In the genomic region with DNA sequence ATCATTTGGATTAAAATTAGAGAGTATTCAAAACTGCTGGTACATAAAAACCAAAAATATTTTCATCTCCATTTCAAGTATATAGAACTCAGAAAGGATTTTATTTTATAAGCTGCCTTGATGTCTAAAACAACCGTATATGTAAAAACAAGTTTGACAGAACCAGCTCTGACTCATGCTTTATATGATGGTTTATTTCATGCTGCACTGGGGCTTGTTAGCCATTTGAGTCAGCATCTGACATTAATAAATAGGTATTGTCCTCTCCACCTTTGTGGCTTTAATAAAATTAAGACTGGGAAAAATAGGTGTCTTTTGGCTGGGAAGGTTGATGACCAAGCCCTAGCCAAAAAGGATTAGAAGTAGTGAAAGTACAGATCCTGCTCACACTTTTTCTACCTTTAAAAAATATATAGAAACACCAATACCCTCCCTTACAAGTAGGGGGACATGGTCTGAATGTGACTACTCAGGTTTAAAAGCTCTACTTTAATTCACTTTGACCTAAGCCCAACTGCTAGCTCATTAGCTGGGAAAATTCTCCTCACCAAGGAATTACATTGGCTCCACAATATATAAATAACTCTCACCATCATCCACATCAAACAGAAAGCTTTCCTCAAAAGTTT, we compare ENCODE assay signal across 2 cellular contexts.
TF ChIP-seq lines count a peak whose summit lies in the region.

No MANE protein-coding gene starts in this region.

TF ChIP-seq in GM23338, 12 proteins besides CTCF, POLR2A, EP300 and RAD21 (continued from another document):
- TF ChIP-seq, protein P1, sequence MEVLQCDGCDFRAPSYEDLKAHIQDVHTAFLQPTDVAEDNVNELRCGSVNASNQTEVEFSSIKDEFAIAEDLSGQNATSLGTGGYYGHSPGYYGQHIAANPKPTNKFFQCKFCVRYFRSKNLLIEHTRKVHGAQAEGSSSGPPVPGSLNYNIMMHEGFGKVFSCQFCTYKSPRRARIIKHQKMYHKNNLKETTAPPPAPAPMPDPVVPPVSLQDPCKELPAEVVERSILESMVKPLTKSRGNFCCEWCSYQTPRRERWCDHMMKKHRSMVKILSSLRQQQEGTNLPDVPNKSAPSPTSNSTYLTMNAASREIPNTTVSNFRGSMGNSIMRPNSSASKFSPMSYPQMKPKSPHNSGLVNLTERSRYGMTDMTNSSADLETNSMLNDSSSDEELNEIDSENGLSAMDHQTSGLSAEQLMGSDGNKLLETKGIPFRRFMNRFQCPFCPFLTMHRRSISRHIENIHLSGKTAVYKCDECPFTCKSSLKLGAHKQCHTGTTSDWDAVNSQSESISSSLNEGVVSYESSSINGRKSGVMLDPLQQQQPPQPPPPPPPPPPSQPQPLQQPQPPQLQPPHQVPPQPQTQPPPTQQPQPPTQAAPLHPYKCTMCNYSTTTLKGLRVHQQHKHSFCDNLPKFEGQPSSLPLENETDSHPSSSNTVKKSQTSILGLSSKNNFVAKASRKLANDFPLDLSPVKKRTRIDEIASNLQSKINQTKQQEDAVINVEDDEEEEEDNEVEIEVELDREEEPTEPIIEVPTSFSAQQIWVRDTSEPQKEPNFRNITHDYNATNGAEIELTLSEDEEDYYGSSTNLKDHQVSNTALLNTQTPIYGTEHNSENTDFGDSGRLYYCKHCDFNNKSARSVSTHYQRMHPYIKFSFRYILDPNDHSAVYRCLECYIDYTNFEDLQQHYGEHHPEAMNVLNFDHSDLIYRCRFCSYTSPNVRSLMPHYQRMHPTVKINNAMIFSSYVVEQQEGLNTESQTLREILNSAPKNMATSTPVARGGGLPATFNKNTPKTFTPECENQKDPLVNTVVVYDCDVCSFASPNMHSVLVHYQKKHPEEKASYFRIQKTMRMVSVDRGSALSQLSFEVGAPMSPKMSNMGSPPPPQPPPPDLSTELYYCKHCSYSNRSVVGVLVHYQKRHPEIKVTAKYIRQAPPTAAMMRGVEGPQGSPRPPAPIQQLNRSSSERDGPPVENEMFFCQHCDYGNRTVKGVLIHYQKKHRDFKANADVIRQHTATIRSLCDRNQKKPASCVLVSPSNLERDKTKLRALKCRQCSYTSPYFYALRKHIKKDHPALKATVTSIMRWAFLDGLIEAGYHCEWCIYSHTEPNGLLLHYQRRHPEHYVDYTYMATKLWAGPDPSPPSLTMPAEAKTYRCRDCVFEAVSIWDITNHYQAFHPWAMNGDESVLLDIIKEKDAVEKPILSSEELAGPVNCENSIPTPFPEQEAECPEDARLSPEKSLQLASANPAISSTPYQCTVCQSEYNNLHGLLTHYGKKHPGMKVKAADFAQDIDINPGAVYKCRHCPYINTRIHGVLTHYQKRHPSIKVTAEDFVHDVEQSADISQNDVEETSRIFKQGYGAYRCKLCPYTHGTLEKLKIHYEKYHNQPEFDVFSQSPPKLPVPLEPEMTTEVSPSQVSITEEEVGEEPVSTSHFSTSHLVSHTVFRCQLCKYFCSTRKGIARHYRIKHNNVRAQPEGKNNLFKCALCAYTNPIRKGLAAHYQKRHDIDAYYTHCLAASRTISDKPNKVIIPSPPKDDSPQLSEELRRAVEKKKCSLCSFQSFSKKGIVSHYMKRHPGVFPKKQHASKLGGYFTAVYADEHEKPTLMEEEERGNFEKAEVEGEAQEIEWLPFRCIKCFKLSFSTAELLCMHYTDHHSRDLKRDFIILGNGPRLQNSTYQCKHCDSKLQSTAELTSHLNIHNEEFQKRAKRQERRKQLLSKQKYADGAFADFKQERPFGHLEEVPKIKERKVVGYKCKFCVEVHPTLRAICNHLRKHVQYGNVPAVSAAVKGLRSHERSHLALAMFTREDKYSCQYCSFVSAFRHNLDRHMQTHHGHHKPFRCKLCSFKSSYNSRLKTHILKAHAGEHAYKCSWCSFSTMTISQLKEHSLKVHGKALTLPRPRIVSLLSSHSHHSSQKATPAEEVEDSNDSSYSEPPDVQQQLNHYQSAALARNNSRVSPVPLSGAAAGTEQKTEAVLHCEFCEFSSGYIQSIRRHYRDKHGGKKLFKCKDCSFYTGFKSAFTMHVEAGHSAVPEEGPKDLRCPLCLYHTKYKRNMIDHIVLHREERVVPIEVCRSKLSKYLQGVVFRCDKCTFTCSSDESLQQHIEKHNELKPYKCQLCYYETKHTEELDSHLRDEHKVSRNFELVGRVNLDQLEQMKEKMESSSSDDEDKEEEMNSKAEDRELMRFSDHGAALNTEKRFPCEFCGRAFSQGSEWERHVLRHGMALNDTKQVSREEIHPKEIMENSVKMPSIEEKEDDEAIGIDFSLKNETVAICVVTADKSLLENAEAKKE (CRISPR knock-in tag; IDR thresholded peaks at IDR 0.05), result no peak

TF ChIP-seq in WTC11, 78 proteins besides CTCF, POLR2A, EP300 and RAD21 (continued from another document):
- TF ChIP-seq, protein P2, sequence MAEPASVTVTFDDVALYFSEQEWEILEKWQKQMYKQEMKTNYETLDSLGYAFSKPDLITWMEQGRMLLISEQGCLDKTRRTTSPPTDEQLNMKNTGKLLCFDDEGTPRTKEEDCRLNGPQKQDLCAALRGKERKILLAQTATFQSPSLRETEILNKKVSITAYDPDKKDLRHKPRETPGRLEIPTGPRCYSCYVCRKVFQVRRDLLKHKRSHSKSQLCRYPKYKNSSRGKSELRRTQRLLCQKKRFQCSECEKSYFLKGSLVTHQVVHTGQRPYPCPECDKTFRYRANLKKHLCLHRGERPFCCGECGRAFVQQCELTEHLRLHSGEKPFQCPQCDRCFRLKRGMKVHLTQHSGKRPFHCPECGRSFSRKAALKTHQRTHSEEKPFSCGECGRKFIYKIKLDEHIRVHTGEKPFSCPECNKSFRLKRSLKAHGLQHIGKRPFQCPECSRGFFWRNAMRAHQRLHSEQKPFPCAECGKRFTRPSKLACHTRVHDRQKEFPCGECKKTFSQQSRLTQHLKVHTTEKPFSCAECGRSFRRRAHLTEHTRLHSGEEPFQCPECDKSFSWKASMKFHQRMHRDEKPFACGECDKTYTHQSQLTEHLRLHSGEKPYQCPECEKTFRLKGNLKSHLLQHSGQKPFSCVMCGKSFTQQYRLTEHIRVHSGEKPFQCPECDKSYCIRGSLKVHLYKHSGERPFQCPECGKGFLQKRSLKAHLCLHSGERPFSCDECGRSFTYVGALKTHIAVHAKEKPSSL (CRISPR knock-in tag; conservative IDR thresholded peaks at IDR 0.05), result no peak
- TF ChIP-seq, protein P3, sequence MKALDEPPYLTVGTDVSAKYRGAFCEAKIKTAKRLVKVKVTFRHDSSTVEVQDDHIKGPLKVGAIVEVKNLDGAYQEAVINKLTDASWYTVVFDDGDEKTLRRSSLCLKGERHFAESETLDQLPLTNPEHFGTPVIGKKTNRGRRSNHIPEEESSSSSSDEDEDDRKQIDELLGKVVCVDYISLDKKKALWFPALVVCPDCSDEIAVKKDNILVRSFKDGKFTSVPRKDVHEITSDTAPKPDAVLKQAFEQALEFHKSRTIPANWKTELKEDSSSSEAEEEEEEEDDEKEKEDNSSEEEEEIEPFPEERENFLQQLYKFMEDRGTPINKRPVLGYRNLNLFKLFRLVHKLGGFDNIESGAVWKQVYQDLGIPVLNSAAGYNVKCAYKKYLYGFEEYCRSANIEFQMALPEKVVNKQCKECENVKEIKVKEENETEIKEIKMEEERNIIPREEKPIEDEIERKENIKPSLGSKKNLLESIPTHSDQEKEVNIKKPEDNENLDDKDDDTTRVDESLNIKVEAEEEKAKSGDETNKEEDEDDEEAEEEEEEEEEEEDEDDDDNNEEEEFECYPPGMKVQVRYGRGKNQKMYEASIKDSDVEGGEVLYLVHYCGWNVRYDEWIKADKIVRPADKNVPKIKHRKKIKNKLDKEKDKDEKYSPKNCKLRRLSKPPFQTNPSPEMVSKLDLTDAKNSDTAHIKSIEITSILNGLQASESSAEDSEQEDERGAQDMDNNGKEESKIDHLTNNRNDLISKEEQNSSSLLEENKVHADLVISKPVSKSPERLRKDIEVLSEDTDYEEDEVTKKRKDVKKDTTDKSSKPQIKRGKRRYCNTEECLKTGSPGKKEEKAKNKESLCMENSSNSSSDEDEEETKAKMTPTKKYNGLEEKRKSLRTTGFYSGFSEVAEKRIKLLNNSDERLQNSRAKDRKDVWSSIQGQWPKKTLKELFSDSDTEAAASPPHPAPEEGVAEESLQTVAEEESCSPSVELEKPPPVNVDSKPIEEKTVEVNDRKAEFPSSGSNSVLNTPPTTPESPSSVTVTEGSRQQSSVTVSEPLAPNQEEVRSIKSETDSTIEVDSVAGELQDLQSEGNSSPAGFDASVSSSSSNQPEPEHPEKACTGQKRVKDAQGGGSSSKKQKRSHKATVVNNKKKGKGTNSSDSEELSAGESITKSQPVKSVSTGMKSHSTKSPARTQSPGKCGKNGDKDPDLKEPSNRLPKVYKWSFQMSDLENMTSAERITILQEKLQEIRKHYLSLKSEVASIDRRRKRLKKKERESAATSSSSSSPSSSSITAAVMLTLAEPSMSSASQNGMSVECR (CRISPR knock-in tag; IDR thresholded peaks at IDR 0.05; ENCODE audit: borderline replicate concordance), result no peak
- TF ChIP-seq ZNF219 (CRISPR knock-in tag; IDR thresholded peaks at IDR 0.05; ENCODE audit: borderline replicate concordance) (no peak), JUN (CRISPR knock-in tag; IDR thresholded peaks at IDR 0.05) (no peak), PRRX2 (CRISPR knock-in tag; IDR thresholded peaks at IDR 0.05) (no peak), NR3C1 (CRISPR knock-in tag; conservative IDR thresholded peaks at IDR 0.05; ENCODE audit: low read depth) (no peak)
- TF ChIP-seq, protein P4, sequence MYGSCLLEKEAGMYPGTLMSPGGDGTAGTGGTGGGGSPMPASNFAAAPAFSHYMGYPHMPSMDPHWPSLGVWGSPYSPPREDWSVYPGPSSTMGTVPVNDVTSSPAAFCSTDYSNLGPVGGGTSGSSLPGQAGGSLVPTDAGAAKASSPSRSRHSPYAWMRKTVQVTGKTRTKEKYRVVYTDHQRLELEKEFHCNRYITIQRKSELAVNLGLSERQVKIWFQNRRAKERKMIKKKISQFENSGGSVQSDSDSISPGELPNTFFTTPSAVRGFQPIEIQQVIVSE (CRISPR knock-in tag; IDR thresholded peaks at IDR 0.05; ENCODE audit: borderline replicate concordance), result no peak
- TF ChIP-seq, protein P5, sequence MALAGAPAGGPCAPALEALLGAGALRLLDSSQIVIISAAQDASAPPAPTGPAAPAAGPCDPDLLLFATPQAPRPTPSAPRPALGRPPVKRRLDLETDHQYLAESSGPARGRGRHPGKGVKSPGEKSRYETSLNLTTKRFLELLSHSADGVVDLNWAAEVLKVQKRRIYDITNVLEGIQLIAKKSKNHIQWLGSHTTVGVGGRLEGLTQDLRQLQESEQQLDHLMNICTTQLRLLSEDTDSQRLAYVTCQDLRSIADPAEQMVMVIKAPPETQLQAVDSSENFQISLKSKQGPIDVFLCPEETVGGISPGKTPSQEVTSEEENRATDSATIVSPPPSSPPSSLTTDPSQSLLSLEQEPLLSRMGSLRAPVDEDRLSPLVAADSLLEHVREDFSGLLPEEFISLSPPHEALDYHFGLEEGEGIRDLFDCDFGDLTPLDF (CRISPR knock-in tag; IDR thresholded peaks at IDR 0.05), result no peak
- TF ChIP-seq, protein P6, sequence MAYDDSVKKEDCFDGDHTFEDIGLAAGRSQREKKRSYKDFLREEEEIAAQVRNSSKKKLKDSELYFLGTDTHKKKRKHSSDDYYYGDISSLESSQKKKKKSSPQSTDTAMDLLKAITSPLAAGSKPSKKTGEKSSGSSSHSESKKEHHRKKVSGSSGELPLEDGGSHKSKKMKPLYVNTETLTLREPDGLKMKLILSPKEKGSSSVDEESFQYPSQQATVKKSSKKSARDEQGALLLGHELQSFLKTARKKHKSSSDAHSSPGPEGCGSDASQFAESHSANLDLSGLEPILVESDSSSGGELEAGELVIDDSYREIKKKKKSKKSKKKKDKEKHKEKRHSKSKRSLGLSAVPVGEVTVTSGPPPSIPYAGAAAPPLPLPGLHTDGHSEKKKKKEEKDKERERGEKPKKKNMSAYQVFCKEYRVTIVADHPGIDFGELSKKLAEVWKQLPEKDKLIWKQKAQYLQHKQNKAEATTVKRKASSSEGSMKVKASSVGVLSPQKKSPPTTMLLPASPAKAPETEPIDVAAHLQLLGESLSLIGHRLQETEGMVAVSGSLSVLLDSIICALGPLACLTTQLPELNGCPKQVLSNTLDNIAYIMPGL (CRISPR knock-in tag; IDR thresholded peaks at IDR 0.05), result no peak
- TF ChIP-seq, protein P7, sequence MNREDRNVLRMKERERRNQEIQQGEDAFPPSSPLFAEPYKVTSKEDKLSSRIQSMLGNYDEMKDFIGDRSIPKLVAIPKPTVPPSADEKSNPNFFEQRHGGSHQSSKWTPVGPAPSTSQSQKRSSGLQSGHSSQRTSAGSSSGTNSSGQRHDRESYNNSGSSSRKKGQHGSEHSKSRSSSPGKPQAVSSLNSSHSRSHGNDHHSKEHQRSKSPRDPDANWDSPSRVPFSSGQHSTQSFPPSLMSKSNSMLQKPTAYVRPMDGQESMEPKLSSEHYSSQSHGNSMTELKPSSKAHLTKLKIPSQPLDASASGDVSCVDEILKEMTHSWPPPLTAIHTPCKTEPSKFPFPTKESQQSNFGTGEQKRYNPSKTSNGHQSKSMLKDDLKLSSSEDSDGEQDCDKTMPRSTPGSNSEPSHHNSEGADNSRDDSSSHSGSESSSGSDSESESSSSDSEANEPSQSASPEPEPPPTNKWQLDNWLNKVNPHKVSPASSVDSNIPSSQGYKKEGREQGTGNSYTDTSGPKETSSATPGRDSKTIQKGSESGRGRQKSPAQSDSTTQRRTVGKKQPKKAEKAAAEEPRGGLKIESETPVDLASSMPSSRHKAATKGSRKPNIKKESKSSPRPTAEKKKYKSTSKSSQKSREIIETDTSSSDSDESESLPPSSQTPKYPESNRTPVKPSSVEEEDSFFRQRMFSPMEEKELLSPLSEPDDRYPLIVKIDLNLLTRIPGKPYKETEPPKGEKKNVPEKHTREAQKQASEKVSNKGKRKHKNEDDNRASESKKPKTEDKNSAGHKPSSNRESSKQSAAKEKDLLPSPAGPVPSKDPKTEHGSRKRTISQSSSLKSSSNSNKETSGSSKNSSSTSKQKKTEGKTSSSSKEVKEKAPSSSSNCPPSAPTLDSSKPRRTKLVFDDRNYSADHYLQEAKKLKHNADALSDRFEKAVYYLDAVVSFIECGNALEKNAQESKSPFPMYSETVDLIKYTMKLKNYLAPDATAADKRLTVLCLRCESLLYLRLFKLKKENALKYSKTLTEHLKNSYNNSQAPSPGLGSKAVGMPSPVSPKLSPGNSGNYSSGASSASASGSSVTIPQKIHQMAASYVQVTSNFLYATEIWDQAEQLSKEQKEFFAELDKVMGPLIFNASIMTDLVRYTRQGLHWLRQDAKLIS (CRISPR knock-in tag; IDR thresholded peaks at IDR 0.05; ENCODE audit: borderline replicate concordance), result no peak
